ENCODE assay signal across 8 cellular contexts in the genomic region with DNA sequence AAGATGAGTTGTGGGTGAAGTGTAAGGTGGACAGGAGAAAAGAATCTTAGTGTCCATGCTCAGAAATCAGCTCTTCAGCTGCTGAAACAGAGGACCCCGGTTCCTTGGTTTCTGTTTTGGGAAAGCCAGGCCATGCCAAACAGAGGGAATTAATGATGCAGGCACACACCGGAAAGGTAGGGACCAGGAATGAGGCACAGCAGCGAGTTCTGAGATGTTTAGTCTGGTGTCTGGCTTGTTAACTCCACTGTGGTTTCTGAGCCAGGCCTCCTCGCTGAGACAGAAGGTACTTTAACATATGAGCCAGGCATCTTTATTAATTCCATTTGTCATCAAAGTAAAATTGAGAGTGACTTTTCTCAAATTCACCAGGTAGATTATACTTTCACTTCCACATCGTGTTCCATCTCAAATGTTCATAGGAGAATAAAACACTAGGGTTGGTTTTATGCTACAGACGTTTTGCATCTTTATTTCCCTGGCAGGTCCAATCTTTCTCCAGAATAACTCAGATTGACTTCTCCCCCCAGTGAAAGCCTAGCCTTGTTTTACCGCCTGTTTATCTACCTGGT. TPM values are rescaled to one million over a fixed set of nuclear protein-coding genes. Genes with fewer than 3 reads are reported as not detected.
A peak's percentile ranks its signal among the peaks of the same experiment; 100 is the strongest.
DNase-seq lines count a peak whose midpoint lies in the region; ATAC-seq and TF ChIP-seq lines count a peak whose summit lies in the region.

No MANE protein-coding gene starts in this region.

- peaks cover 45% of the 10 kb centered on the region for H3K4me1 ChIP-seq in DOHH2 (ENCODE audit: control insufficient read depth, low read length)
- peaks cover 10 to 12% of the 10 kb centered on the region in 2 experiments for H3K4me1 ChIP-seq in trophoblast cell (ENCODE audit: control insufficient read depth in 1 of 2, insufficient read depth in 2 of 2, low read length in 2 of 2)

- H2BK5ac ChIP-seq in trophoblast cell (ENCODE audit: low read depth, low read length, poor library complexity), result no peak overlapping the region

- no peak overlapping the region for H3K4ac ChIP-seq in trophoblast cell (ENCODE audit: low read depth, low read length)

- H3K9ac ChIP-seq in trophoblast cell (ENCODE audit: low read length), result no peak overlapping the region

- H3K23ac ChIP-seq in trophoblast cell (ENCODE audit: low read length), result no peak overlapping the region

- H3K4me2 ChIP-seq in DOHH2 (ENCODE audit: low read length), result peak overlapping the region; percentile 95
- H3K4me2 ChIP-seq in trophoblast cell (ENCODE audit: low read length), result peak overlapping the region; percentile 87

- no peaks in the 10 kb centered on the region for H3K27me3 ChIP-seq in DOHH2 (ENCODE audit: control insufficient read depth, low read length)
- H3K27me3 ChIP-seq in trophoblast cell (ENCODE audit: insufficient read depth, low read length), result no peaks in the 10 kb centered on the region

- no peak overlapping the region for H4K12ac ChIP-seq in trophoblast cell (ENCODE audit: low read depth, low read length)

- H2AK5ac ChIP-seq in trophoblast cell (ENCODE audit: low read length), result no peak overlapping the region

- H3K9me2 ChIP-seq in DOHH2 (replicated peaks; ENCODE audit: control insufficient read depth, low read length), result no peaks in the 10 kb centered on the region

- peak overlapping the region; percentile 62 for H2BK120ac ChIP-seq in trophoblast cell (ENCODE audit: insufficient read depth, low read length, poor library complexity)

- peak overlapping the region; percentile 82 for H4K8ac ChIP-seq in trophoblast cell (ENCODE audit: low read depth, low read length)

- peaks cover 9% of the 10 kb centered on the region for H3K79me1 ChIP-seq in trophoblast cell (ENCODE audit: low read length)

- no peaks in the 10 kb centered on the region for H4K20me1 ChIP-seq in DOHH2 (ENCODE audit: control insufficient read depth, insufficient read depth, low read depth, low read length)

- H3K79me2 ChIP-seq in DOHH2 (ENCODE audit: control insufficient read depth, low read length), result peaks cover 34% of the 10 kb centered on the region
- peaks cover 8% of the 10 kb centered on the region for H3K79me2 ChIP-seq in trophoblast cell (ENCODE audit: control insufficient read depth, insufficient read depth, low read length, poor library complexity)

- no peak overlapping the region for H2AFZ ChIP-seq in trophoblast cell (ENCODE audit: insufficient read depth, low read length, poor library complexity)

- intact Hi-C loops in sciatic nerve (cut with DNase I), result no loop called here

- no peaks in the 10 kb centered on the region for H3K9me3 ChIP-seq in DOHH2 (ENCODE audit: control insufficient read depth, insufficient read depth, low read length)
- H3K9me3 ChIP-seq in trophoblast cell (ENCODE audit: insufficient read depth, low read depth, low read length), result no peaks in the 10 kb centered on the region

- ATAC-seq in GM19351 (IDR thresholded peaks at IDR 0.05; ENCODE audit: unreplicated experiment) (no peak), sciatic nerve (no peak), HG03196 (IDR thresholded peaks at IDR 0.05; ENCODE audit: unreplicated experiment) (no peak)

- DNase-seq in T-helper 1 cell, result peak in 3 of 5 donors; percentile 22 to 29 (median 28)
- DNase-seq in choroid plexus epithelial cell (ENCODE audit: low read depth), result peak; percentile 43
- no peak for DNase-seq in trophoblast cell
- no peak for DNase-seq in NOMO-1 treated with DMSO at 0.1 percent for 48 hours (lab: John Stamatoyannopoulos, UW; ENCODE audit: unreplicated experiment)
- no peak for DNase-seq in sciatic nerve (ENCODE audit: low spot score)

- no CpG with 5 or more reads among the region's 7 CpGs for WGBS in trophoblast cell (ENCODE audit: extremely low coverage, insufficient coverage, insufficient read length)

- H2BK12ac ChIP-seq in trophoblast cell (ENCODE audit: low read length), result no peak overlapping the region

- TF ChIP-seq CTCF in DOHH2 (IDR thresholded peaks at IDR 0.05; ENCODE audit: low read depth, low read length, poor library complexity, severe bottlenecking) (no peak), choroid plexus epithelial cell (conservative IDR thresholded peaks at IDR 0.05; ENCODE audit: low read depth, low read length) (no peak)

- H3F3A ChIP-seq in DOHH2 (ENCODE audit: control insufficient read depth, insufficient read depth), result peaks cover 4% of the 10 kb centered on the region; the same call in 1 of the 2 replicates

- H3K36me3 ChIP-seq in DOHH2 (ENCODE audit: control insufficient read depth, low read length) (peaks cover 30% of the 10 kb centered on the region), trophoblast cell (ENCODE audit: control insufficient read depth in 1 of 2, insufficient read depth in 2 of 2, low read length in 2 of 2) (peaks cover 2 to 7% of the 10 kb centered on the region in 2 experiments)

- H3K14ac ChIP-seq in trophoblast cell (ENCODE audit: low read length), result no peak overlapping the region

- H3K18ac ChIP-seq in trophoblast cell (ENCODE audit: low read length), result peak overlapping the region; percentile 68

- H4K91ac ChIP-seq in trophoblast cell (ENCODE audit: low read depth, low read length), result peak overlapping the region; percentile 90

- H3K27ac ChIP-seq in DOHH2 (ENCODE audit: low read depth, low read length) (peak overlapping the region; percentile 55; the same call in 1 of the 2 replicates), trophoblast cell (ENCODE audit: low read depth, low read length) (no peak overlapping the region)

- H3K4me3 ChIP-seq in DOHH2 (ENCODE audit: low read length) (peak overlapping the region; percentile 93), choroid plexus epithelial cell (ENCODE audit: low read depth, low read length) (peak overlapping the region; percentile 82), trophoblast cell (ENCODE audit: low read depth, low read length) (no peak overlapping the region)

RNA-seq across cellular contexts. Expression of a gene that starts 23.5 kb away (rescaled TPM):
- polyA plus RNA-seq in trophoblast cell (2013), result 33.4 and 34.4 TPM in 2 replicates
- total RNA-seq in sciatic nerve, result 24.2 TPM

Comparison
In these comparisons a context has a peak if more than half of its experiments do, and no peak if none do; other contexts are left out.
1. DNase-seq: peak in T-helper 1 cell (3 of 5) and choroid plexus epithelial cell (single experiment); none in trophoblast cell (0 of 2), NOMO-1 treated with DMSO at 0.1 percent for 48 hours (single experiment) and sciatic nerve (single experiment).